ENCODE assay signal across 19 cellular contexts in genomic region chr1:42675467-42675866, GRCh38. TPM values are rescaled to one million over a fixed set of nuclear protein-coding genes. Genes with fewer than 3 reads are reported as not detected.
DNase-seq lines count a peak whose midpoint lies in the region; ATAC-seq and TF ChIP-seq lines count a peak whose summit lies in the region.
"Had no signal": no experiment of that assay in that cellular context is flagged by ENCODE, and none has a peak within 500 bp of the region (broad histone marks: within the 10 kb centered on the region; RNA-seq: fewer than 3 reads in every experiment).

No MANE protein-coding gene starts in this region.

- DNase-seq in MCF 10A (ENCODE audit: unreplicated experiment) (no peak), breast epithelium (ENCODE audit: low spot score in 2 of 2) (no peak), epithelial cell of esophagus (ENCODE audit: low read depth) (peak; percentile 47), lower lobe of right lung (no peak), NCI-H2107 (lab: John Stamatoyannopoulos, UW) (no peak), cerebellar cortex (ENCODE audit: low spot score) (no peak)
- DNase-seq: 8988T; CD4-positive, alpha-beta memory T cell; DMS153; DMS79; EL; GOT3; H7; HFFc6 had no signal

- no peaks in the 10 kb centered on the region for H3K9me3 Mint-ChIP-seq in MCF 10A (ENCODE audit: unreplicated experiment)
- H3K9me3 Mint-ChIP-seq: CD14-positive monocyte; CD4-positive, alpha-beta memory T cell; HFFc6 had no signal

- H3K36me3 ChIP-seq in breast epithelium, result no peaks in the 10 kb centered on the region
- peaks cover 33% of the 10 kb centered on the region for H3K36me3 ChIP-seq in lower lobe of right lung

- peaks cover 25% of the 10 kb centered on the region for H3K36me3 Mint-ChIP-seq in MCF 10A (ENCODE audit: insufficient read depth, unreplicated experiment)

- no peak for TF ChIP-seq CTCF in MCF 10A (IDR thresholded peaks at IDR 0.05; ENCODE audit: unreplicated experiment)
- TF ChIP-seq CTCF in breast epithelium (IDR thresholded peaks at IDR 0.05), result no peak
- TF ChIP-seq CTCF in epithelial cell of esophagus (IDR thresholded peaks at IDR 0.05; ENCODE audit: insufficient read depth, low read depth, low read length, missing control alignments), result no peak
- no peak for TF ChIP-seq CTCF in lower lobe of right lung (IDR thresholded peaks at IDR 0.05)

- H3K4me1 ChIP-seq in breast epithelium, result no peaks in the 10 kb centered on the region
- peaks cover 16% of the 10 kb centered on the region for H3K4me1 ChIP-seq in lower lobe of right lung

- no TSS peak for BruUV-seq in MCF 10A (replicated peaks; lab: Mats Ljungman, UMichigan)

- POLR2A ChIA-PET in MCF 10A (lab: Yijun Ruan, JAX), result interaction anchor here (0.9 kb wide), 1 partner anchor 12 kb away, joined by 3 read pairs; no protein-coding TSS in a partner anchor

- CTCF ChIA-PET in MCF 10A (lab: Yijun Ruan, JAX), result no interaction called here

- H3K9me3 ChIP-seq in breast epithelium, result no peaks in the 10 kb centered on the region
- no peaks in the 10 kb centered on the region for H3K9me3 ChIP-seq in lower lobe of right lung
- H3K9me3 ChIP-seq: BLaER1 had no signal

- TF ChIP-seq POLR2A in breast epithelium (IDR thresholded peaks at IDR 0.05), result no peak

- no peak overlapping the region for H3K27ac ChIP-seq in breast epithelium
- H3K27ac ChIP-seq in lower lobe of right lung, result peak overlapping the region; percentile 31
- H3K27ac ChIP-seq: BLaER1 had no signal

- ATAC-seq in lower lobe of right lung (peak; percentile 46 to 54), HG03196 (IDR thresholded peaks at IDR 0.05; ENCODE audit: unreplicated experiment) (no peak)
- ATAC-seq: GM12878, HCT116 had no signal

- peak overlapping the region; percentile 53 for H3K27ac Mint-ChIP-seq in MCF 10A (ENCODE audit: low read depth, unreplicated experiment)
- H3K27ac Mint-ChIP-seq: CD4-positive, alpha-beta memory T cell; HFFc6 had no signal

- H3K27me3 ChIP-seq in breast epithelium (no peaks in the 10 kb centered on the region), lower lobe of right lung (ENCODE audit: low read depth) (no peaks in the 10 kb centered on the region)
- H3K27me3 ChIP-seq: BLaER1 had no signal

- H3K4me3 ChIP-seq in breast epithelium (no peak overlapping the region), epithelial cell of esophagus (ENCODE audit: low read length) (no peak overlapping the region), lower lobe of right lung (no peak overlapping the region)
- H3K4me3 ChIP-seq: BLaER1, GM12878 had no signal

- no peak overlapping the region for H3K4me3 Mint-ChIP-seq in MCF 10A (ENCODE audit: unreplicated experiment)
- H3K4me3 Mint-ChIP-seq: CD14-positive monocyte; CD4-positive, alpha-beta memory T cell; HFFc6 had no signal

- peaks cover 9% of the 10 kb centered on the region for H3K4me1 Mint-ChIP-seq in MCF 10A (ENCODE audit: insufficient read depth, unreplicated experiment)

- no peaks in the 10 kb centered on the region for H3K27me3 Mint-ChIP-seq in MCF 10A (ENCODE audit: insufficient read depth, unreplicated experiment)
- H3K27me3 Mint-ChIP-seq: CD4-positive, alpha-beta memory T cell had no signal

- intact Hi-C loops in MCF 10A (cut with micrococcal nuclease) (no loop called here), breast epithelium (cut with DNase I; ENCODE audit: low total_unique reads) (loop anchor here (5.0 kb wide), 1 partner anchor 1653 kb away; the partner anchor contains the start of gene SLFNL1), lower lobe of right lung (cut with DNase I) (no loop called here)

RNA-seq across cellular contexts. Expression of gene YBX1, which starts 6.8 kb away (rescaled TPM):
- total RNA-seq in MCF 10A (2022) (1,134 and 1,200 TPM in 2 replicates), breast epithelium (100 to 1,000 TPM; 332 to 694 (median 485) TPM), lower lobe of right lung (552 TPM)

RNA-seq across cellular contexts. Expression of gene PPIH, which starts 17.2 kb away (rescaled TPM):
- total RNA-seq in MCF 10A (2022) (52.4 and 55.9 TPM in 2 replicates), breast epithelium (10 to 100 TPM; 21.6 to 37.9 (median 24.6) TPM), lower lobe of right lung (25.1 TPM)
